In the genomic region with DNA sequence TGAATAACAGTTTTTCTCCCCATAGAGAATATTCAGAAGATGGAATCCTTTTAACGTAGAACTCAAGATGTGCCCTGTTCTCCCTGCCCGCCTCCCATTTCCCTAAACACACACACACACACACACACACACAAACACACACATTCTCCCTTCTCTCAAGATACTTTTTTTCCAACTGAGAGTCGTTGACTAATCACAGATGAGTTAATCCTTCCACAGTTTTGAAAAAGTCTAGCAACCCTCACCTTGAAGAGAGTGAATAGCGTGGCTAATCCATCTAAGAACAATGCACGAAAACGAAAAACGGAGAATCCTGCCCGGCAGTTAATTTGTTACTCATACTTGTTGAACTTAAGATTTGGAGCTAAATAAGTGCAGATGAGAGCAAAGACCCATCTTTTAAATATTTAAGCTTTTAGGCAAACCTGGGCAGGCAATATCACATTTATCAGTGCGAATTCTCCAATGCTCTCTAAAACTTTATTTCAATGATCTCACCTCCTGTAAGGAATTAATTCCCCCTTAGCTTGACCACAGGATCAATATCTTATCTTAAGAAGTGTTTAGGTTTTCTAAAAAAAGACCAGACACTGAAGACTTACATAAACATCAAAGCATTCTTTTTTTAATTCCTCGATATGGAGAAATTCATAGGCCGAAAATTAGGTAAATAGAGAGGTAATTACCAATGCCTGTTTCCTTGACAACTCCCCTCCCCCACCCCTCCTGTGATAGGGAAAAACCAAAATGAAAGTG, we compare ENCODE assay signal across 8 cellular contexts. TPM values are rescaled to one million over a fixed set of nuclear protein-coding genes. Genes with fewer than 3 reads are reported as not detected.
A peak's percentile ranks its signal among the peaks of the same experiment; 100 is the strongest.
DNase-seq lines count a peak whose midpoint lies in the region; ATAC-seq and TF ChIP-seq lines count a peak whose summit lies in the region.

No MANE protein-coding gene starts in this region.

- peaks cover 2% of the 10 kb centered on the region for H3K36me3 Mint-ChIP-seq in activated CD4-positive, alpha-beta memory T cell treated with anti-CD3 and anti-CD28 coated beads for 36 hours
- H3K36me3 Mint-ChIP-seq in glutamatergic neuron (ENCODE audit: unreplicated experiment): peaks cover 4% of the 10 kb centered on the region

- CTCF ChIA-PET in AG04449 (lab: Yijun Ruan, JAX): interaction anchor here (0.9 to 1.6 kb wide), 2 partner anchors 14 to 98 kb away, joined by 3 to 7 read pairs; no protein-coding TSS in a partner anchor
- CTCF ChIA-PET in activated CD4-positive, alpha-beta memory T cell treated with anti-CD3 and anti-CD28 coated beads for 36 hours (lab: Charles Lee): no interaction called here

- H3K36me3 ChIP-seq in H7 (replicated peaks; ENCODE audit: control insufficient read depth, insufficient read depth, low read length): no peaks in the 10 kb centered on the region

- peak; percentile 41 for ATAC-seq in sciatic nerve

- DNase-seq in AG04449 (ENCODE audit: low read depth, low spot score) (no peak), H7 (peak; percentile 75), glutamatergic neuron (no peak), sciatic nerve (ENCODE audit: low spot score) (no peak), HK-2 (ENCODE audit: unreplicated experiment) (no peak), GM03348 (ENCODE audit: low spot score) (no peak)
- no peak for DNase-seq in activated CD4-positive, alpha-beta memory T cell treated with anti-CD3 and anti-CD28 coated beads for 36 hours
- no peak for DNase-seq in central memory CD4-positive, alpha-beta T cell

- TF ChIP-seq CTCF in AG04449 (IDR thresholded peaks at IDR 0.05; ENCODE audit: insufficient read depth, low read length, missing control alignments): no peak
- no peak for TF ChIP-seq CTCF in glutamatergic neuron (IDR thresholded peaks at IDR 0.05; ENCODE audit: partially characterized antibody, unreplicated experiment)

- H3K9me3 Mint-ChIP-seq in activated CD4-positive, alpha-beta memory T cell treated with anti-CD3 and anti-CD28 coated beads for 36 hours: no peaks in the 10 kb centered on the region
- H3K9me3 Mint-ChIP-seq in glutamatergic neuron (ENCODE audit: unreplicated experiment): peaks cover 6% of the 10 kb centered on the region

- no peaks in the 10 kb centered on the region for H3K27me3 ChIP-seq in H7 (ENCODE audit: control insufficient read depth, insufficient read depth, low read length)

- H3K4me3 ChIP-seq in AG04449 (ENCODE audit: low read depth, low read length) (peak overlapping the region; percentile 88), H7 (ENCODE audit: insufficient read depth, low read depth, low read length) (peak overlapping the region; percentile 72)

- H3K27ac Mint-ChIP-seq in activated CD4-positive, alpha-beta memory T cell treated with anti-CD3 and anti-CD28 coated beads for 36 hours: peak overlapping the region; percentile 15
- H3K27ac Mint-ChIP-seq in glutamatergic neuron (ENCODE audit: unreplicated experiment): peak overlapping the region; percentile 99

- peaks cover 2% of the 10 kb centered on the region for H3K27me3 Mint-ChIP-seq in activated CD4-positive, alpha-beta memory T cell treated with anti-CD3 and anti-CD28 coated beads for 36 hours
- peaks cover 6% of the 10 kb centered on the region for H3K27me3 Mint-ChIP-seq in glutamatergic neuron (ENCODE audit: unreplicated experiment)

- intact Hi-C loops in activated CD4-positive, alpha-beta memory T cell treated with anti-CD3 and anti-CD28 coated beads for 36 hours (cut with micrococcal nuclease): loop anchor here (1.0 to 10.0 kb wide), 4 partner anchors 46 to 218 kb away; no protein-coding TSS in a partner anchor
- intact Hi-C loops in sciatic nerve (cut with DNase I): no loop called here

- H3K4me3 Mint-ChIP-seq in activated CD4-positive, alpha-beta memory T cell treated with anti-CD3 and anti-CD28 coated beads for 36 hours: peak overlapping the region; percentile 82
- peak overlapping the region; percentile 92 for H3K4me3 Mint-ChIP-seq in glutamatergic neuron (ENCODE audit: unreplicated experiment)

- POLR2A ChIA-PET in AG04449 (lab: Yijun Ruan, JAX): interaction anchor here (1.6 kb wide), 1 partner anchor 39 kb away, joined by 6 read pairs; no protein-coding TSS in a partner anchor
- POLR2A ChIA-PET in activated CD4-positive, alpha-beta memory T cell treated with anti-CD3 and anti-CD28 coated beads for 36 hours (lab: Charles Lee): interaction anchor here (0.6 to 2.0 kb wide), 4 partner anchors 46 to 282 kb away, joined by 3 to 9 read pairs (median 5); no protein-coding TSS in a partner anchor

- peaks cover 20% of the 10 kb centered on the region for H3K4me1 Mint-ChIP-seq in activated CD4-positive, alpha-beta memory T cell treated with anti-CD3 and anti-CD28 coated beads for 36 hours (ENCODE audit: low read depth)
- peaks cover 33% of the 10 kb centered on the region for H3K4me1 Mint-ChIP-seq in glutamatergic neuron (ENCODE audit: low read depth, unreplicated experiment)

RNA-seq across cellular contexts. Expression of gene AGPAT4, which starts 1.1 kb away (rescaled TPM):
- 10.4 and 15.6 TPM in 2 replicates for total RNA-seq in H7 (2014; rRNA removed; shearing (Covaris generic))
- total RNA-seq in activated CD4-positive, alpha-beta memory T cell treated with anti-CD3 and anti-CD28 coated beads for 36 hours: 1 to 10 TPM; 4.7 to 5.6 TPM
- 90.2 TPM for total RNA-seq in glutamatergic neuron (ENCODE audit: unreplicated experiment)
- total RNA-seq in sciatic nerve: 25.7 TPM
